ENCODE assay signal across 17 cellular contexts in the genomic region with DNA sequence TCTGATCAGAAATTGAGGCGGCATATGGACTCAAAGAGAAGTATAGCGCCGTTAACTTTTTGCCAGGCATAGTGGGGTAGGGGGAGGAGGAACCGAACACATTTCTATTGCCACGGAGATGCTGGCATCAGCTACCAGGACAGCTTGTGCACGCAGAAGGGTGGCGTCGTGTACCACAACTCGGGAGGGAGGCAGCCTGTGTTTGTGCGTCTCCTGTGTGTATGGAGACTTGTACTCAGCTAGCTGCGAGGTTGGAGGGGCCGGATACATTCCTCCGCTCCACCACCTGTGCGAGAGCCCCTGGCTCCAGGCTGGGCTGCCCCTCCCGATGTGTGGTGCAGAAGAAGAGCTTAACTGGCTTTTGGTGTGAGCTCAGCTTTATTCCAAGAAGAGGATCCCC.
"Had no signal": no experiment of that assay in that cellular context is flagged by ENCODE, and none has a peak within 500 bp of the region (broad histone marks: within the 10 kb centered on the region; RNA-seq: fewer than 3 reads in every experiment).

No MANE protein-coding gene starts in this region.

- ATAC-seq: activated CD8-positive, alpha-beta memory T cell treated with anti-CD3 and anti-CD28 coated beads, Interleukin-2, amount 10 ng/mL, durations not matched to agents 7 days and 5 days; activated naive CD8-positive, alpha-beta T cell treated with anti-CD3 and anti-CD28 coated beads, Interleukin-2, amount 50 U/mL, for 24 hours; esophagus mucosa; stimulated activated naive B cell treated with anti-CD40 and anti-IgM and Interleukin-4, amounts not matched to agents 10 μg/mL and 1 μg/mL and 100 μg/mL, for 72 hours had no signal

- H3K9me3 ChIP-seq: left ventricle myocardium inferior, pancreas had no signal

- DNase-seq: activated CD4-positive, alpha-beta memory T cell treated with anti-CD3 and anti-CD28 coated beads for 36 hours; activated CD4-positive, alpha-beta T cell treated with anti-CD3 and anti-CD28 coated beads for 1 hour; activated CD8-positive, alpha-beta memory T cell treated with anti-CD3 and anti-CD28 coated beads, Interleukin-2, amount 10 ng/mL, durations not matched to agents 7 days and 5 days; activated naive CD4-positive, alpha-beta T cell treated with anti-CD3 and anti-CD28 coated beads for 36 hours; activated naive CD8-positive, alpha-beta T cell treated with anti-CD3 and anti-CD28 coated beads, Interleukin-2, amount 50 U/mL, for 24 hours; activated T-cell treated with anti-CD3 and anti-CD28 coated beads, Interleukin-2, amount 50 U/mL, for 1 hour; left ventricle myocardium inferior; naive B cell; stimulated activated CD4-positive, alpha-beta T cell treated with anti-CD3 and anti-CD28 coated beads, Interleukin-15, amount 100 ng/mL, for 24 hours; stimulated activated CD4-positive, alpha-beta T cell treated with anti-CD3 and anti-CD28 coated beads, Interleukin-4, amount 100 ng/mL, for 1 hour; stimulated activated naive B cell treated with anti-CD40 and anti-IgM and Interleukin-4, amounts not matched to agents 10 μg/mL and 1 μg/mL and 100 μg/mL, for 72 hours had no signal

- H3K4me3 Mint-ChIP-seq: activated CD4-positive, alpha-beta memory T cell treated with anti-CD3 and anti-CD28 coated beads for 36 hours; activated CD8-positive, alpha-beta memory T cell treated with anti-CD3 and anti-CD28 coated beads, Interleukin-2, amount 10 ng/mL, durations not matched to agents 7 days and 5 days; activated naive CD4-positive, alpha-beta T cell treated with anti-CD3 and anti-CD28 coated beads for 36 hours; activated naive CD8-positive, alpha-beta T cell treated with anti-CD3 and anti-CD28 coated beads, Interleukin-2, amount 50 U/mL, for 24 hours; naive B cell; stimulated activated naive B cell treated with anti-CD40 and anti-IgM and Interleukin-4, amounts not matched to agents 10 μg/mL and 1 μg/mL and 100 μg/mL, for 72 hours; type B pancreatic cell had no signal

- H3K27ac ChIP-seq: cardiac muscle cell, left ventricle myocardium inferior, pancreas, skin epidermis had no signal

- H3K27ac Mint-ChIP-seq: activated CD4-positive, alpha-beta memory T cell treated with anti-CD3 and anti-CD28 coated beads for 36 hours; activated CD8-positive, alpha-beta memory T cell treated with anti-CD3 and anti-CD28 coated beads, Interleukin-2, amount 10 ng/mL, durations not matched to agents 7 days and 5 days; activated naive CD4-positive, alpha-beta T cell treated with anti-CD3 and anti-CD28 coated beads for 36 hours; activated naive CD8-positive, alpha-beta T cell treated with anti-CD3 and anti-CD28 coated beads, Interleukin-2, amount 50 U/mL, for 24 hours; activated T-helper 2 cell treated with anti-CD3 and anti-CD28 coated beads, Interferon-gamma antibody, Interleukin-2, Interleukin-4, amounts not matched to agents 10 μg/mL and 5 μg/mL and 100 μg/mL, durations not matched to agents 14 hours and 24 hours and 36 hours; naive B cell; stimulated activated naive B cell treated with anti-CD40 and anti-IgM and Interleukin-4, amounts not matched to agents 10 μg/mL and 1 μg/mL and 100 μg/mL, for 72 hours; type B pancreatic cell had no signal

- H3K36me3 Mint-ChIP-seq: activated CD4-positive, alpha-beta memory T cell treated with anti-CD3 and anti-CD28 coated beads for 36 hours; activated CD8-positive, alpha-beta memory T cell treated with anti-CD3 and anti-CD28 coated beads, Interleukin-2, amount 10 ng/mL, durations not matched to agents 7 days and 5 days; naive B cell; stimulated activated naive B cell treated with anti-CD40 and anti-IgM and Interleukin-4, amounts not matched to agents 10 μg/mL and 1 μg/mL and 100 μg/mL, for 72 hours; type B pancreatic cell had no signal

- H3K27me3 Mint-ChIP-seq: activated CD4-positive, alpha-beta memory T cell treated with anti-CD3 and anti-CD28 coated beads for 36 hours; activated CD8-positive, alpha-beta memory T cell treated with anti-CD3 and anti-CD28 coated beads, Interleukin-2, amount 10 ng/mL, durations not matched to agents 7 days and 5 days; activated naive CD8-positive, alpha-beta T cell treated with anti-CD3 and anti-CD28 coated beads, Interleukin-2, amount 50 U/mL, for 24 hours; naive B cell; stimulated activated naive B cell treated with anti-CD40 and anti-IgM and Interleukin-4, amounts not matched to agents 10 μg/mL and 1 μg/mL and 100 μg/mL, for 72 hours had no signal

- H3K4me3 ChIP-seq: cardiac muscle cell, left ventricle myocardium inferior, pancreas, skin epidermis had no signal

- H3K4me1 ChIP-seq: left ventricle myocardium inferior, pancreas had no signal

- H3K36me3 ChIP-seq: cardiac muscle cell, left ventricle myocardium inferior, pancreas had no signal

- H3K27me3 ChIP-seq: pancreas had no signal

- H3K4me1 Mint-ChIP-seq: activated CD8-positive, alpha-beta memory T cell treated with anti-CD3 and anti-CD28 coated beads, Interleukin-2, amount 10 ng/mL, durations not matched to agents 7 days and 5 days; activated naive CD8-positive, alpha-beta T cell treated with anti-CD3 and anti-CD28 coated beads, Interleukin-2, amount 50 U/mL, for 24 hours; naive B cell; stimulated activated naive B cell treated with anti-CD40 and anti-IgM and Interleukin-4, amounts not matched to agents 10 μg/mL and 1 μg/mL and 100 μg/mL, for 72 hours had no signal

- H3K9me3 Mint-ChIP-seq: type B pancreatic cell had no signal
